ENCODE assay signal across 12 cellular contexts in genomic region chr9:87640385-87640795, GRCh38.
DNase-seq lines count a peak whose midpoint lies in the region; ATAC-seq and TF ChIP-seq lines count a peak whose summit lies in the region.
"Had no signal": no experiment of that assay in that cellular context is flagged by ENCODE, and none has a peak within 500 bp of the region (broad histone marks: within the 10 kb centered on the region; RNA-seq: fewer than 3 reads in every experiment).

No MANE protein-coding gene starts in this region.

- TF ChIP-seq CTCF in choroid plexus epithelial cell (conservative IDR thresholded peaks at IDR 0.05; ENCODE audit: low read depth, low read length) = no peak
- no peak for TF ChIP-seq CTCF in testis (IDR thresholded peaks at IDR 0.05)
- TF ChIP-seq CTCF in dorsolateral prefrontal cortex (IDR thresholded peaks at IDR 0.05 in 54 of 56, conservative IDR thresholded peaks at IDR 0.05 in 2 of 56; ENCODE audit: low read depth in 1 of 56, partially characterized antibody in 56 of 56) = no peak

- H3K36me3 ChIP-seq in testis (ENCODE audit: low read depth, missing control alignments) = no peaks in the 10 kb centered on the region
- H3K36me3 ChIP-seq: transverse colon had no signal

- WGBS in testis, 2 donors = 27 to 38% methylated on average over 5 of the region's 5 CpGs

- TF ChIP-seq POLR2A in testis (IDR thresholded peaks at IDR 0.05) = no peak

- intact Hi-C loops in testis (cut with DNase I; ENCODE audit: low total_unique reads) = no loop called here
- intact Hi-C loops in dorsolateral prefrontal cortex (cut with DNase I) = no loop called here

- no peaks in the 10 kb centered on the region for H3K27me3 ChIP-seq in testis
- H3K27me3 ChIP-seq in dorsolateral prefrontal cortex = no peaks in the 10 kb centered on the region
- H3K27me3 ChIP-seq: transverse colon had no signal

- no peaks in the 10 kb centered on the region for H3K9me3 ChIP-seq in testis
- H3K9me3 ChIP-seq: transverse colon had no signal

- H3K4me1 ChIP-seq in testis = peaks cover 25% of the 10 kb centered on the region

- H3K27ac ChIP-seq in testis (no peak overlapping the region), dorsolateral prefrontal cortex (peak overlapping the region in 7 of 59 donors; percentile 1 to 36 (median 14))

- H3K4me3 ChIP-seq in choroid plexus epithelial cell (ENCODE audit: low read depth, low read length) (no peak overlapping the region), testis (no peak overlapping the region), dorsolateral prefrontal cortex (no peak overlapping the region)
- H3K4me3 ChIP-seq: transverse colon had no signal

- ATAC-seq in left lobe of liver (peak; percentile 81), GM19463 (IDR thresholded peaks at IDR 0.05; ENCODE audit: unreplicated experiment) (no peak)
- ATAC-seq: activated CD8-positive, alpha-beta T cell treated with anti-CD3 and anti-CD28 coated beads, Interleukin-2, amount 10 ng/mL, durations not matched to agents 7 days and 5 days had no signal

- DNase-seq in NCI-H345 (lab: John Stamatoyannopoulos, UW) (peak; percentile 24), NCI-H345 treated with DMSO at 0.1 percent for 48 hours (lab: John Stamatoyannopoulos, UW; ENCODE audit: unreplicated experiment) (no peak), choroid plexus epithelial cell (ENCODE audit: low read depth) (peak; percentile 84), left lobe of liver (ENCODE audit: low spot score) (peak; percentile 96), testis (peak; percentile 48), NCI-H128 (lab: John Stamatoyannopoulos, UW; ENCODE audit: unreplicated experiment) (no peak), dorsolateral prefrontal cortex (no peak)
- DNase-seq: activated CD8-positive, alpha-beta T cell treated with anti-CD3 and anti-CD28 coated beads, Interleukin-2, amount 10 ng/mL, durations not matched to agents 7 days and 5 days; NCI-H187; stimulated activated CD4-positive, alpha-beta T cell treated with anti-CD3 and anti-CD28 coated beads, Interleukin-4, amount 100 ng/mL, for 1 hour; transverse colon had no signal

Comparison
In these comparisons a context has a peak if more than half of its experiments do, and no peak if none do; other contexts are left out.
1. DNase-seq: peak in NCI-H345 (single experiment), choroid plexus epithelial cell (single experiment), left lobe of liver (single experiment) and testis (single experiment); none in NCI-H345 treated with DMSO at 0.1 percent for 48 hours (single experiment), NCI-H128 (single experiment) and dorsolateral prefrontal cortex (0 of 10).